In genomic region chr15:63046927-63047760, GRCh38 we compare ENCODE assay signal across 8 cellular contexts. TPM values are rescaled to one million over a fixed set of nuclear protein-coding genes. Genes with fewer than 3 reads are reported as not detected.
DNase-seq lines count a peak whose midpoint lies in the region; ATAC-seq and TF ChIP-seq lines count a peak whose summit lies in the region.

No MANE protein-coding gene starts in this region.

- H3K27ac ChIP-seq in suprapubic skin = peak overlapping the region; percentile 14

- peak overlapping the region; percentile 40 for H3K27ac Mint-ChIP-seq in activated CD4-positive, alpha-beta T cell treated with anti-CD3 and anti-CD28 coated beads, Interleukin-2, amount 10 ng/mL, durations not matched to agents 24 days and 14 days
- H3K27ac Mint-ChIP-seq in activated T-helper 2 cell treated with anti-CD3 and anti-CD28 coated beads, Interferon-gamma antibody, Interleukin-2, Interleukin-4, amounts not matched to agents 10 μg/mL and 5 μg/mL and 100 μg/mL, durations not matched to agents 14 hours and 24 hours and 36 hours = peak overlapping the region; percentile 5

- H3K9me3 ChIP-seq in suprapubic skin = no peaks in the 10 kb centered on the region

- H3K9me3 Mint-ChIP-seq in activated CD4-positive, alpha-beta T cell treated with anti-CD3 and anti-CD28 coated beads, Interleukin-2, amount 10 ng/mL, durations not matched to agents 24 days and 14 days = no peaks in the 10 kb centered on the region
- H3K9me3 Mint-ChIP-seq in activated T-helper 2 cell treated with anti-CD3 and anti-CD28 coated beads, Interferon-gamma antibody, Interleukin-2, Interleukin-4, amounts not matched to agents 10 μg/mL and 5 μg/mL and 100 μg/mL, durations not matched to agents 14 hours and 24 hours and 36 hours = no peaks in the 10 kb centered on the region

- no peak for TF ChIP-seq CTCF in suprapubic skin (IDR thresholded peaks at IDR 0.05)

- H3K4me1 ChIP-seq in suprapubic skin = peaks cover 85% of the 10 kb centered on the region

- intact Hi-C loops in activated CD4-positive, alpha-beta T cell treated with anti-CD3 and anti-CD28 coated beads, Interleukin-2, amount 10 ng/mL, durations not matched to agents 24 days and 14 days (cut with micrococcal nuclease) = loop anchor here (5.0 kb wide), 1 partner anchor 230 kb away; the partner anchor contains the start of gene APH1B
- intact Hi-C loops in activated T-helper 2 cell treated with anti-CD3 and anti-CD28 coated beads, Interferon-gamma antibody, Interleukin-2, Interleukin-4, amounts not matched to agents 10 μg/mL and 5 μg/mL and 100 μg/mL, durations not matched to agents 14 hours and 24 hours and 36 hours (cut with micrococcal nuclease) = loop anchor here (1.0 to 10.0 kb wide), 5 partner anchors 46 to 355 kb away; partner anchors contain the start of gene APH1B

- peaks cover 25% of the 10 kb centered on the region for H3K4me1 Mint-ChIP-seq in activated CD4-positive, alpha-beta T cell treated with anti-CD3 and anti-CD28 coated beads, Interleukin-2, amount 10 ng/mL, durations not matched to agents 24 days and 14 days
- H3K4me1 Mint-ChIP-seq in activated T-helper 2 cell treated with anti-CD3 and anti-CD28 coated beads, Interferon-gamma antibody, Interleukin-2, Interleukin-4, amounts not matched to agents 10 μg/mL and 5 μg/mL and 100 μg/mL, durations not matched to agents 14 hours and 24 hours and 36 hours (ENCODE audit: low read depth) = peaks cover 14% of the 10 kb centered on the region

- WGBS in suprapubic skin = 70% methylated on average over 8 of the region's 8 CpGs

- TF ChIP-seq EP300 in suprapubic skin (IDR thresholded peaks at IDR 0.05) = no peak

- ATAC-seq in GM21825 (IDR thresholded peaks at IDR 0.05; ENCODE audit: unreplicated experiment) = no peak

- peaks cover 41% of the 10 kb centered on the region for H3K27me3 ChIP-seq in suprapubic skin

- DNase-seq in activated CD4-positive, alpha-beta T cell treated with anti-CD3 and anti-CD28 coated beads, Interleukin-2, amount 10 ng/mL, durations not matched to agents 24 days and 14 days = peak; percentile 58
- DNase-seq in activated CD4-positive, alpha-beta T cell treated with anti-CD3 and anti-CD28 coated beads for 48 hours = no peak
- no peak for DNase-seq in activated T-helper 2 cell treated with anti-CD3 and anti-CD28 coated beads, Interferon-gamma antibody, Interleukin-2, Interleukin-4, amounts not matched to agents 10 μg/mL and 5 μg/mL and 100 μg/mL, durations not matched to agents 14 hours and 24 hours and 36 hours (ENCODE audit: low spot score)
- DNase-seq in iris pigment epithelial cell (ENCODE audit: low read depth) (peak; percentile 36), suprapubic skin (ENCODE audit: low spot score in 2 of 2) (no peak), NCI-H1930 (lab: John Stamatoyannopoulos, UW) (no peak)
- DNase-seq in stimulated activated CD8-positive, alpha-beta memory T cell treated with anti-CD3 and anti-CD28 coated beads, Interleukin-4, amount 100 ng/mL, for 48 hours = no peak

- peak overlapping the region; percentile 81 for H3K4me3 Mint-ChIP-seq in activated CD4-positive, alpha-beta T cell treated with anti-CD3 and anti-CD28 coated beads, Interleukin-2, amount 10 ng/mL, durations not matched to agents 24 days and 14 days
- H3K4me3 Mint-ChIP-seq in activated T-helper 2 cell treated with anti-CD3 and anti-CD28 coated beads, Interferon-gamma antibody, Interleukin-2, Interleukin-4, amounts not matched to agents 10 μg/mL and 5 μg/mL and 100 μg/mL, durations not matched to agents 14 hours and 24 hours and 36 hours (ENCODE audit: low read depth) = peak overlapping the region; percentile 77

- no peaks in the 10 kb centered on the region for H3K36me3 ChIP-seq in suprapubic skin

- H3K36me3 Mint-ChIP-seq in activated CD4-positive, alpha-beta T cell treated with anti-CD3 and anti-CD28 coated beads, Interleukin-2, amount 10 ng/mL, durations not matched to agents 24 days and 14 days (ENCODE audit: low read depth) = no peaks in the 10 kb centered on the region
- H3K36me3 Mint-ChIP-seq in activated T-helper 2 cell treated with anti-CD3 and anti-CD28 coated beads, Interferon-gamma antibody, Interleukin-2, Interleukin-4, amounts not matched to agents 10 μg/mL and 5 μg/mL and 100 μg/mL, durations not matched to agents 14 hours and 24 hours and 36 hours (ENCODE audit: low read depth) = no peaks in the 10 kb centered on the region

- no peak for TF ChIP-seq POLR2A in suprapubic skin (IDR thresholded peaks at IDR 0.05)

- peak overlapping the region; percentile 97 for H3K4me3 ChIP-seq in suprapubic skin

- H3K27me3 Mint-ChIP-seq in activated CD4-positive, alpha-beta T cell treated with anti-CD3 and anti-CD28 coated beads, Interleukin-2, amount 10 ng/mL, durations not matched to agents 24 days and 14 days = peaks cover 54% of the 10 kb centered on the region
- H3K27me3 Mint-ChIP-seq in activated T-helper 2 cell treated with anti-CD3 and anti-CD28 coated beads, Interferon-gamma antibody, Interleukin-2, Interleukin-4, amounts not matched to agents 10 μg/mL and 5 μg/mL and 100 μg/mL, durations not matched to agents 14 hours and 24 hours and 36 hours (ENCODE audit: low read depth) = peaks cover 61% of the 10 kb centered on the region

RNA-seq across cellular contexts. Expression of gene TPM1, which starts 4.6 kb away (rescaled TPM):
- total RNA-seq in activated CD4-positive, alpha-beta T cell treated with anti-CD3 and anti-CD28 coated beads, Interleukin-2, amount 10 ng/mL, durations not matched to agents 24 days and 14 days = 10.1 and 10.6 TPM in 2 replicates
- total RNA-seq in activated T-helper 2 cell treated with anti-CD3 and anti-CD28 coated beads, Interferon-gamma antibody, Interleukin-2, Interleukin-4, amounts not matched to agents 10 μg/mL and 5 μg/mL and 100 μg/mL, durations not matched to agents 14 hours and 24 hours and 36 hours = 11.1 and 13.5 TPM in 2 replicates
- 100 to 1,000 TPM in 3 of 4 donors, 10 to 100 TPM in 1; 85.4 to 182 (median 127) TPM for total RNA-seq in suprapubic skin

Comparison
In these comparisons a context has a peak if more than half of its experiments do, and no peak if none do; other contexts are left out.
1. DNase-seq: peak in activated CD4-positive, alpha-beta T cell treated with anti-CD3 and anti-CD28 coated beads, Interleukin-2, amount 10 ng/mL, durations not matched to agents 24 days and 14 days (single experiment) and iris pigment epithelial cell (single experiment); none in activated CD4-positive, alpha-beta T cell treated with anti-CD3 and anti-CD28 coated beads for 48 hours (single experiment), activated T-helper 2 cell treated with anti-CD3 and anti-CD28 coated beads, Interferon-gamma antibody, Interleukin-2, Interleukin-4, amounts not matched to agents 10 μg/mL and 5 μg/mL and 100 μg/mL, durations not matched to agents 14 hours and 24 hours and 36 hours (single experiment), suprapubic skin (0 of 2), NCI-H1930 (0 of 2) and stimulated activated CD8-positive, alpha-beta memory T cell treated with anti-CD3 and anti-CD28 coated beads, Interleukin-4, amount 100 ng/mL, for 48 hours (single experiment).